33 cellular contexts compared by ENCODE assay signal in the genomic region with DNA sequence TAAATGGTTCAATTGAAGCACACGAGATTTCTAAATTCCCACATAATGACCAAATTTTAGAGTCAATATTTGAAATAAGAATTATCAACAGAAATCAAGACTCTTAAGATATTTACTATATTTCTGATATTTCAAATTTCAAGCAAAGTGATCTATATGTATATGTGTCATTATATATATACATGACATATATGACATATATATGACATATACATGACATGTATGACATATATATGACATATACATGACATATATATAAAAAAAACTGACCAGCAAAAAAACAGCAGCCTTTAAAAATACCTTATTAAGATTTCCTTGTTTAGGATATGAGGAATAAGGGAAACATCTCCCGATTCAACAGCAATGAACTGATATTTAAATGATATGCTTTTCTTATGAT.
"Had no signal": no experiment of that assay in that cellular context is flagged by ENCODE, and none has a peak within 500 bp of the region (broad histone marks: within the 10 kb centered on the region; RNA-seq: fewer than 3 reads in every experiment).

No MANE protein-coding gene starts in this region.

- DNase-seq: activated CD4-positive, alpha-beta T cell treated with anti-CD3 and anti-CD28 coated beads for 1 hour; activated CD4-positive, alpha-beta T cell treated with anti-CD3 and anti-CD28 coated beads for 48 hours; activated CD4-positive, CD25-positive, alpha-beta regulatory T cell; activated CD8-positive, alpha-beta T cell treated with anti-CD3 and anti-CD28 coated beads for 36 hours; activated effector memory CD4-positive, alpha-beta T cell treated with anti-CD3 and anti-CD28 coated beads, Interleukin-2, amount 50 U/mL, for 16 hours; activated naive CD4-positive, alpha-beta T cell treated with Interleukin-2 at 50 U/mL for 16 hours; activated naive CD8-positive, alpha-beta T cell treated with anti-CD3 and anti-CD28 coated beads, Interleukin-2, amount 10 ng/mL, durations not matched to agents 7 days and 5 days; activated T-cell treated with anti-CD3 and anti-CD28 coated beads, Interleukin-2, amount 50 U/mL, for 1 hour; activated T-cell treated with anti-CD3 and anti-CD28 coated beads, Interleukin-2, amount 50 U/mL, for 72 hours; amygdala; body of pancreas; cerebellar nuclear complex; Kasumi-1; KG1; MG63; NCI-H1048; NCI-H1105 treated with DMSO at 0.1 percent for 48 hours; NCI-H1436; NCI-H1694; NCI-H1930; NCI-H2081 treated with DMSO at 0.1 percent for 48 hours; NCI-H226; NCI-H524 treated with DMSO at 0.1 percent for 48 hours; PC-3; Peyer's patch; SW 1271; T-helper 1 cell; T-helper 2 cell; T-helper 9 cell had no signal

- H3K9me3 ChIP-seq: ascending aorta, body of pancreas, breast epithelium, MG63, Peyer's patch had no signal

- H3K4me1 ChIP-seq: ascending aorta, breast epithelium, Peyer's patch had no signal

- H3K27me3 ChIP-seq: ascending aorta, body of pancreas, breast epithelium, MG63, Peyer's patch had no signal

- H3K27ac ChIP-seq: ascending aorta, body of pancreas, breast epithelium, Peyer's patch, RWPE1, VCaP had no signal

- H3K4me3 ChIP-seq: ascending aorta, body of pancreas, breast epithelium, MG63, Peyer's patch had no signal

- H3K36me3 ChIP-seq: breast epithelium, MG63 had no signal
